Comparison of ENCODE assay signal across 12 cellular contexts in genomic region chr1:32181563-32181962, GRCh38. TPM values are rescaled to one million over a fixed set of nuclear protein-coding genes. Genes with fewer than 3 reads are reported as not detected.
DNase-seq lines count a peak whose midpoint lies in the region; TF ChIP-seq lines count a peak whose summit lies in the region.
"Had no signal": no experiment of that assay in that cellular context is flagged by ENCODE, and none has a peak within 500 bp of the region (broad histone marks: within the 10 kb centered on the region; RNA-seq: fewer than 3 reads in every experiment).

No MANE protein-coding gene starts in this region.

- H3K79me2 ChIP-seq in ACC112 (ENCODE audit: control insufficient read depth, insufficient read depth, low read length, unreplicated experiment), result peaks cover 56% of the 10 kb centered on the region

- peak overlapping the region; percentile 97 for H3K4me3 Mint-ChIP-seq in HFFc6
- peak overlapping the region; percentile 92 to 97 (median 97) for H3K4me3 Mint-ChIP-seq in brain

- H3K9me3 Mint-ChIP-seq in HFFc6 (no peaks in the 10 kb centered on the region), brain (no peaks in the 10 kb centered on the region)

- no peak for DNase-seq in HFFc6
- DNase-seq in GDM1 (lab: John Stamatoyannopoulos, UW), result no peak
- DNase-seq in HCEC 1CT, result no peak
- DNase-seq in stimulated activated naive CD4-positive, alpha-beta T cell treated with Interleukin-2 at 50 U/mL for 16 hours (lab: John Stamatoyannopoulos, UW), result no peak
- no peak for DNase-seq in COR-L47 (lab: John Stamatoyannopoulos, UW)
- DNase-seq: GF-D8, H7 had no signal

- H3K36me3 ChIP-seq in ACC112 (ENCODE audit: insufficient read depth, low read length) (peaks cover 21% of the 10 kb centered on the region), muscle layer of duodenum (ENCODE audit: control insufficient read depth in 1 of 2, insufficient read depth in 2 of 2, low read length in 2 of 2) (peaks cover 23 to 24% of the 10 kb centered on the region in 2 donors)

- peak overlapping the region; percentile 90 for H3K4me3 ChIP-seq in ACC112 (ENCODE audit: low read depth, low read length)
- peak overlapping the region; percentile 79 to 82 for H3K4me3 ChIP-seq in muscle layer of duodenum (ENCODE audit: low read depth in 1 of 2, low read length in 2 of 2)

- H3K27ac Mint-ChIP-seq in HFFc6, result peak overlapping the region; percentile 95
- H3K27ac Mint-ChIP-seq in brain, result peak overlapping the region; percentile 74 to 99 (median 97)

- H3K4me1 Mint-ChIP-seq in HFFc6 (ENCODE audit: low read depth), result peaks cover 58% of the 10 kb centered on the region
- peaks cover 65% of the 10 kb centered on the region for H3K4me1 Mint-ChIP-seq in brain

- no peaks in the 10 kb centered on the region for H3K9me3 ChIP-seq in muscle layer of duodenum (ENCODE audit: control insufficient read depth in 1 of 2, low read length in 2 of 2)

- H3K27me3 ChIP-seq in ACC112 (ENCODE audit: insufficient read depth, low read length), result no peaks in the 10 kb centered on the region
- H3K27me3 ChIP-seq in muscle layer of duodenum (ENCODE audit: low read depth, low read length), result no peaks in the 10 kb centered on the region

- H3K4me1 ChIP-seq in ACC112 (ENCODE audit: control insufficient read depth, insufficient read depth, low read length, unreplicated experiment) (peaks cover 40% of the 10 kb centered on the region), muscle layer of duodenum (ENCODE audit: control insufficient read depth in 1 of 2, insufficient read depth in 2 of 2, low read length in 2 of 2) (peaks cover 20 to 37% of the 10 kb centered on the region in 2 donors)

- peaks cover 10% of the 10 kb centered on the region for H3K27me3 Mint-ChIP-seq in HFFc6 (ENCODE audit: insufficient read depth)
- peaks cover 7% of the 10 kb centered on the region for H3K27me3 Mint-ChIP-seq in brain

- H3K27ac ChIP-seq in ACC112 (ENCODE audit: low read depth, low read length) (peak overlapping the region; percentile 91; the same call in 1 of the 2 replicates), muscle layer of duodenum (ENCODE audit: low read length) (peak overlapping the region; percentile 93)

- H2AFZ ChIP-seq in ACC112 (ENCODE audit: low read length, unreplicated experiment), result no peak overlapping the region

- H3K36me3 Mint-ChIP-seq in HFFc6 (ENCODE audit: low read depth) (peaks cover 46% of the 10 kb centered on the region), brain (peaks cover 50% of the 10 kb centered on the region)

- TF ChIP-seq CTCF in HFFc6 (IDR thresholded peaks at IDR 0.05) (no peak), brain (conservative IDR thresholded peaks at IDR 0.05) (no peak)

RNA-seq across cellular contexts. Expression of gene TXLNA, which starts 2.1 kb away (rescaled TPM):
- total RNA-seq in HFFc6 (2021; fragmentation: NEBNext Ultra II Directional; extraction: Animal tissue kit (Norgen Biotek cat#: 25700)), result 10 to 100 TPM; 89.4 to 95.2 (median 93.0) TPM
- polyA plus RNA-seq in brain (ENCODE audit: insufficient read depth, low read depth, low replicate concordance), result 36.3 TPM

RNA-seq across cellular contexts. Expression of gene CCDC28B, which starts 18.8 kb away (rescaled TPM):
- 10 to 100 TPM; 12.5 to 15.7 (median 15.3) TPM for total RNA-seq in HFFc6 (2021; fragmentation: NEBNext Ultra II Directional; extraction: Animal tissue kit (Norgen Biotek cat#: 25700))
- 104 TPM for polyA plus RNA-seq in brain (ENCODE audit: insufficient read depth, low read depth, low replicate concordance)

RNA-seq across cellular contexts. Expression of gene IQCC, which starts 23.9 kb away (rescaled TPM):
- total RNA-seq in HFFc6 (2021; fragmentation: NEBNext Ultra II Directional; extraction: Animal tissue kit (Norgen Biotek cat#: 25700)), result 1 to 10 TPM in 5 of 6 experiments, under 1 TPM in 1; 0.81 to 2.4 (median 2.2) TPM
- polyA plus RNA-seq in brain (ENCODE audit: insufficient read depth, low read depth, low replicate concordance), result 8.3 TPM

RNA-seq across cellular contexts. Expression of gene DCDC2B, which starts 27.3 kb away (rescaled TPM):
- total RNA-seq in HFFc6 (2021; fragmentation: NEBNext Ultra II Directional; extraction: Animal tissue kit (Norgen Biotek cat#: 25700)), result not detected
- polyA plus RNA-seq in brain (ENCODE audit: insufficient read depth, low read depth, low replicate concordance), result not detected
- total RNA-seq: H7, lower leg skin, M059J had no signal

RNA-seq across cellular contexts. Expression of gene TMEM234, which starts 40.6 kb away (rescaled TPM):
- 10 to 100 TPM; 18.5 to 23.7 (median 20.3) TPM for total RNA-seq in HFFc6 (2021; fragmentation: NEBNext Ultra II Directional; extraction: Animal tissue kit (Norgen Biotek cat#: 25700))
- 9.2 TPM for polyA plus RNA-seq in brain (ENCODE audit: insufficient read depth, low read depth, low replicate concordance)
